27 cellular contexts compared by ENCODE assay signal in genomic region chr13:41388143-41388881, GRCh38.
"Had no signal": no experiment of that assay in that cellular context is flagged by ENCODE, and none has a peak within 500 bp of the region (broad histone marks: within the 10 kb centered on the region; RNA-seq: fewer than 3 reads in every experiment).

No MANE protein-coding gene starts in this region.

- H3K27me3 Mint-ChIP-seq: progenitor cell of endocrine pancreas had no signal

- H3K27ac Mint-ChIP-seq: immature natural killer cell; mesothelial cell of epicardium; natural killer cell treated with Interleukin-12 subunit alpha and Interleukin-12 subunit beta and Interleukin-15 and Interleukin-18, amount 100 ng/mL, for 72 hours; progenitor cell of endocrine pancreas; stimulated activated naive B cell treated with anti-CD40 and anti-IgM and Interleukin-4, amounts not matched to agents 10 μg/mL and 1 μg/mL and 100 μg/mL, for 72 hours had no signal

- H3K4me3 Mint-ChIP-seq: immature natural killer cell; mesothelial cell of epicardium; naive B cell; natural killer cell treated with Interleukin-12 subunit alpha and Interleukin-12 subunit beta and Interleukin-15 and Interleukin-18, amount 100 ng/mL, for 72 hours; stimulated activated naive B cell treated with anti-CD40 and anti-IgM and Interleukin-4, amounts not matched to agents 10 μg/mL and 1 μg/mL and 100 μg/mL, for 72 hours had no signal

- H3K36me3 ChIP-seq: left lung, lower lobe of right lung, ovary, stomach, thyroid gland, transverse colon, upper lobe of left lung, vagina had no signal

- H3K27ac ChIP-seq: left lung, lower lobe of right lung, ovary, skin epidermis, stomach, testis, thyroid gland, transverse colon, upper lobe of left lung, vagina had no signal

- H3K4me3 ChIP-seq: left lung, lower lobe of right lung, ovary, skin epidermis, stomach, testis, thyroid gland, transverse colon, upper lobe of left lung, vagina had no signal

- H3K36me3 Mint-ChIP-seq: immature natural killer cell; mesothelial cell of epicardium; naive B cell; natural killer cell treated with Interleukin-12 subunit alpha and Interleukin-12 subunit beta and Interleukin-15 and Interleukin-18, amount 100 ng/mL, for 72 hours; stimulated activated naive B cell treated with anti-CD40 and anti-IgM and Interleukin-4, amounts not matched to agents 10 μg/mL and 1 μg/mL and 100 μg/mL, for 72 hours had no signal

- H3K27me3 ChIP-seq: left lung, ovary, stomach, testis, thyroid gland, transverse colon, upper lobe of left lung, vagina had no signal

- H3K9me3 ChIP-seq: left lung, lower lobe of right lung, ovary, stomach, testis, thyroid gland, transverse colon, upper lobe of left lung, vagina had no signal

- ATAC-seq: left colon; left lung; lower lobe of right lung; natural killer cell treated with Interleukin-12 subunit alpha and Interleukin-12 subunit beta and Interleukin-15 and Interleukin-18, amount 100 ng/mL, for 72 hours; sciatic nerve; stimulated activated naive B cell treated with anti-CD40 and anti-IgM and Interleukin-4, amounts not matched to agents 10 μg/mL and 1 μg/mL and 100 μg/mL, for 72 hours; stimulated activated naive CD8-positive, alpha-beta T cell treated with anti-CD3 and anti-CD28 coated beads, Interleukin-15, Interleukin-2, amounts not matched to agents 100 U/mL and 50 U/mL, for 24 hours had no signal

- H3K4me1 ChIP-seq: left lung, lower lobe of right lung, testis, thyroid gland, transverse colon, upper lobe of left lung, vagina had no signal

- H3K4me1 Mint-ChIP-seq: immature natural killer cell; mesothelial cell of epicardium; naive B cell; stimulated activated naive B cell treated with anti-CD40 and anti-IgM and Interleukin-4, amounts not matched to agents 10 μg/mL and 1 μg/mL and 100 μg/mL, for 72 hours had no signal

- H3K9me3 Mint-ChIP-seq: immature natural killer cell; mesothelial cell of epicardium; natural killer cell treated with Interleukin-12 subunit alpha and Interleukin-12 subunit beta and Interleukin-15 and Interleukin-18, amount 100 ng/mL, for 72 hours; stimulated activated naive B cell treated with anti-CD40 and anti-IgM and Interleukin-4, amounts not matched to agents 10 μg/mL and 1 μg/mL and 100 μg/mL, for 72 hours had no signal

- DNase-seq: hypothalamus; immature natural killer cell; kidney; left colon; left lung; lower lobe of right lung; mammary epithelial cell; naive B cell; ovary; right cardiac atrium; stimulated activated CD4-positive, alpha-beta T cell treated with anti-CD3 and anti-CD28 coated beads, Interleukin-12 subunit alpha, Interleukin-12 subunit beta, amount 100 ng/mL, for 4 hours; stimulated activated CD4-positive, alpha-beta T cell treated with anti-CD3 and anti-CD28 coated beads, Interleukin-15, amount 100 ng/mL, for 24 hours; stimulated activated CD4-positive, alpha-beta T cell treated with anti-CD3 and anti-CD28 coated beads, Interleukin-2, amount 100 ng/mL, for 24 hours; stimulated activated CD4-positive, alpha-beta T cell treated with anti-CD3 and anti-CD28 coated beads, Interleukin-4, amount 100 ng/mL, for 1 hour; stimulated activated naive B cell treated with anti-CD40 and anti-IgM and Interleukin-4, amounts not matched to agents 10 μg/mL and 1 μg/mL and 100 μg/mL, for 72 hours; stimulated activated naive CD8-positive, alpha-beta T cell treated with anti-CD3 and anti-CD28 coated beads, Interleukin-15, Interleukin-2, amounts not matched to agents 100 U/mL and 50 U/mL, for 24 hours; stomach; testis; transverse colon; upper lobe of left lung had no signal
